Comparison of ENCODE assay signal across 1 cellular context in genomic region chr17:45236002-45236606, GRCh38.
TF ChIP-seq lines count a peak whose summit lies in the region.

No MANE protein-coding gene starts in this region.

TF ChIP-seq in HepG2, 621 proteins besides CTCF, POLR2A, EP300 and RAD21 (continued from another document):
- TF ChIP-seq DZIP1 (CRISPR knock-in tag; IDR thresholded peaks at IDR 0.05) (0 out of 2 replicates have a peak, but pooled peaks have one; percentile 66), FUBP1 (CRISPR knock-in tag; IDR thresholded peaks at IDR 0.05; ENCODE audit: borderline replicate concordance) (no peak), ZFP37 (CRISPR knock-in tag; IDR thresholded peaks at IDR 0.05; ENCODE audit: borderline replicate concordance) (no peak), SP4 (CRISPR knock-in tag; IDR thresholded peaks at IDR 0.05) (0 out of 2 replicates have a peak, but pooled peaks have one; percentile 20), ZNF383 (CRISPR knock-in tag; IDR thresholded peaks at IDR 0.05; ENCODE audit: borderline replicate concordance) (no peak), SIN3B (IDR thresholded peaks at IDR 0.05; ENCODE audit: low read length) (no peak), GATA4 (IDR thresholded peaks at IDR 0.05; ENCODE audit: borderline replicate concordance, low read depth) (no peak), MTA1 (CRISPR knock-in tag; IDR thresholded peaks at IDR 0.05; ENCODE audit: borderline replicate concordance) (no peak), ELF4 (CRISPR knock-in tag; IDR thresholded peaks at IDR 0.05; ENCODE audit: borderline replicate concordance) (no peak), ETV6 (CRISPR knock-in tag; conservative IDR thresholded peaks at IDR 0.05) (no peak), ZNF17 (CRISPR knock-in tag; IDR thresholded peaks at IDR 0.05) (no peak), ZFP91 (CRISPR knock-in tag; IDR thresholded peaks at IDR 0.05; ENCODE audit: borderline replicate concordance) (peak; percentile 35; the same call in 1 of the 2 replicates), SOX5 (CRISPR knock-in tag; IDR thresholded peaks at IDR 0.05; ENCODE audit: borderline replicate concordance) (no peak), RNF2 (conservative IDR thresholded peaks at IDR 0.05; ENCODE audit: low read depth) (no peak), IRF9 (CRISPR knock-in tag; IDR thresholded peaks at IDR 0.05; ENCODE audit: borderline replicate concordance) (no peak), NFYB (CRISPR knock-in tag; IDR thresholded peaks at IDR 0.05) (no peak), PHF20 (CRISPR knock-in tag; IDR thresholded peaks at IDR 0.05) (no peak), PTBP1 (IDR thresholded peaks at IDR 0.05; ENCODE audit: low read depth, low read length, poor library complexity, severe bottlenecking) (no peak)
- TF ChIP-seq, protein P1, sequence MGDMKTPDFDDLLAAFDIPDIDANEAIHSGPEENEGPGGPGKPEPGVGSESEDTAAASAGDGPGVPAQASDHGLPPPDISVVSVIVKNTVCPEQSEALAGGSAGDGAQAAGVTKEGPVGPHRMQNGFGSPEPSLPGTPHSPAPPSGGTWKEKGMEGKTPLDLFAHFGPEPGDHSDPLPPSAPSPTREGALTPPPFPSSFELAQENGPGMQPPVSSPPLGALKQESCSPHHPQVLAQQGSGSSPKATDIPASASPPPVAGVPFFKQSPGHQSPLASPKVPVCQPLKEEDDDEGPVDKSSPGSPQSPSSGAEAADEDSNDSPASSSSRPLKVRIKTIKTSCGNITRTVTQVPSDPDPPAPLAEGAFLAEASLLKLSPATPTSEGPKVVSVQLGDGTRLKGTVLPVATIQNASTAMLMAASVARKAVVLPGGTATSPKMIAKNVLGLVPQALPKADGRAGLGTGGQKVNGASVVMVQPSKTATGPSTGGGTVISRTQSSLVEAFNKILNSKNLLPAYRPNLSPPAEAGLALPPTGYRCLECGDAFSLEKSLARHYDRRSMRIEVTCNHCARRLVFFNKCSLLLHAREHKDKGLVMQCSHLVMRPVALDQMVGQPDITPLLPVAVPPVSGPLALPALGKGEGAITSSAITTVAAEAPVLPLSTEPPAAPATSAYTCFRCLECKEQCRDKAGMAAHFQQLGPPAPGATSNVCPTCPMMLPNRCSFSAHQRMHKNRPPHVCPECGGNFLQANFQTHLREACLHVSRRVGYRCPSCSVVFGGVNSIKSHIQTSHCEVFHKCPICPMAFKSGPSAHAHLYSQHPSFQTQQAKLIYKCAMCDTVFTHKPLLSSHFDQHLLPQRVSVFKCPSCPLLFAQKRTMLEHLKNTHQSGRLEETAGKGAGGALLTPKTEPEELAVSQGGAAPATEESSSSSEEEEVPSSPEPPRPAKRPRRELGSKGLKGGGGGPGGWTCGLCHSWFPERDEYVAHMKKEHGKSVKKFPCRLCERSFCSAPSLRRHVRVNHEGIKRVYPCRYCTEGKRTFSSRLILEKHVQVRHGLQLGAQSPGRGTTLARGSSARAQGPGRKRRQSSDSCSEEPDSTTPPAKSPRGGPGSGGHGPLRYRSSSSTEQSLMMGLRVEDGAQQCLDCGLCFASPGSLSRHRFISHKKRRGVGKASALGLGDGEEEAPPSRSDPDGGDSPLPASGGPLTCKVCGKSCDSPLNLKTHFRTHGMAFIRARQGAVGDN (CRISPR knock-in tag; IDR thresholded peaks at IDR 0.05), result peak; percentile 22; the same call in 1 of the 2 replicates
- TF ChIP-seq, protein P2, sequence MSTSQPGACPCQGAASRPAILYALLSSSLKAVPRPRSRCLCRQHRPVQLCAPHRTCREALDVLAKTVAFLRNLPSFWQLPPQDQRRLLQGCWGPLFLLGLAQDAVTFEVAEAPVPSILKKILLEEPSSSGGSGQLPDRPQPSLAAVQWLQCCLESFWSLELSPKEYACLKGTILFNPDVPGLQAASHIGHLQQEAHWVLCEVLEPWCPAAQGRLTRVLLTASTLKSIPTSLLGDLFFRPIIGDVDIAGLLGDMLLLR (CRISPR knock-in tag; IDR thresholded peaks at IDR 0.05), result 0 out of 2 replicates have a peak, but pooled peaks have one; percentile 36
